Comparison of ENCODE assay signal across 10 cellular contexts in the genomic region with DNA sequence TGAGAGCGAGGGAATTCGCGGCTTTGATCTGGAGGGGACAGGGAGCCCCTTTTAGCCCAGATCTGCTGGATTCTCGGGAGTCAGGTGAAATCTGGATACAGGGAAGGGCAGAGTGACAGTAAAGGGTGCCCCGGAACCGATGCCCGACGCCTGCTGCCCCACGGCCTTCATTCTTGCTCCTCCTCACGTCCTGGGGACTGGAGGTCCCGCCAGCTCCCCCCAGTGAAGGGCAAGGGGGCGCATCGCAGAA. TPM values are rescaled to one million over a fixed set of nuclear protein-coding genes. Genes with fewer than 3 reads are reported as not detected.
DNase-seq lines count a peak whose midpoint lies in the region; ATAC-seq and TF ChIP-seq lines count a peak whose summit lies in the region.
"Had no signal": no experiment of that assay in that cellular context is flagged by ENCODE, and none has a peak within 500 bp of the region (broad histone marks: within the 10 kb centered on the region; RNA-seq: fewer than 3 reads in every experiment).

No MANE protein-coding gene starts in this region.

- no peak overlapping the region for H4K91ac ChIP-seq in IMR-90 (ENCODE audit: insufficient read depth, low read depth, low read length)

- no peak overlapping the region for H2BK120ac ChIP-seq in IMR-90 (ENCODE audit: low read depth, low read length)

- in situ Hi-C loops in IMR-90 (cut with MboI; ENCODE audit: low sequenced_read_pairs): no loop called here
- in situ Hi-C loops in KBM-7 (cut with MboI; ENCODE audit: low pct_unique_long_range_greater_than_20kb, low sequenced_read_pairs): no loop called here

- H3K36me3 ChIP-seq in BLaER1 (peaks cover under 1% of the 10 kb centered on the region; the same call in 1 of the 2 replicates), IMR-90 (ENCODE audit: control insufficient read depth, insufficient read depth, low read length) (no peaks in the 10 kb centered on the region), breast epithelium (no peaks in the 10 kb centered on the region)

- no peak overlapping the region for H3K27ac Mint-ChIP-seq in mesothelial cell of epicardium

- H3K9me1 ChIP-seq in IMR-90 (ENCODE audit: insufficient read depth, low read length): no peaks in the 10 kb centered on the region

- H3K27me3 ChIP-seq in BLaER1 (peaks cover 81% of the 10 kb centered on the region), IMR-90 (ENCODE audit: control insufficient read depth, insufficient read depth, low read length) (peaks cover 3% of the 10 kb centered on the region; the same call in 1 of the 2 replicates), breast epithelium (peaks cover 17 to 97% of the 10 kb centered on the region in 2 donors)

- H3K79me1 ChIP-seq in IMR-90 (ENCODE audit: low read depth in 1 of 2, low read length in 2 of 2): no peaks in the 10 kb centered on the region

- TF ChIP-seq RAD21 in IMR-90 (IDR thresholded peaks at IDR 0.05; ENCODE audit: low read length): no peak

- peak overlapping the region; percentile 82; the same call in 1 of the 2 replicates for H3K23ac ChIP-seq in IMR-90 (ENCODE audit: low read depth, low read length)

- no peak overlapping the region; the same call in 1 of the 2 replicates for H3K14ac ChIP-seq in IMR-90 (replicated peaks; ENCODE audit: low read depth, low read length)

- H4K20me1 ChIP-seq in BLaER1: no peaks in the 10 kb centered on the region
- peaks cover 2% of the 10 kb centered on the region for H4K20me1 ChIP-seq in IMR-90 (ENCODE audit: insufficient read depth, low read length)

- peaks cover 18% of the 10 kb centered on the region for H3K4me1 Mint-ChIP-seq in mesothelial cell of epicardium

- peak overlapping the region; percentile 13 to 20; a peak in 2 of 4 replicates for H4K8ac ChIP-seq in IMR-90 (ENCODE audit: low read depth in 2 of 2, low read length in 2 of 2)

- H3K18ac ChIP-seq in IMR-90 (ENCODE audit: low read depth, low read length): no peak overlapping the region

- H3K9me3 ChIP-seq in BLaER1: peaks cover 91% of the 10 kb centered on the region
- H3K9me3 ChIP-seq in IMR-90 (ENCODE audit: control insufficient read depth, insufficient read depth, low read length): no peaks in the 10 kb centered on the region
- no peaks in the 10 kb centered on the region for H3K9me3 ChIP-seq in breast epithelium

- no peaks in the 10 kb centered on the region for H3K9me3 Mint-ChIP-seq in mesothelial cell of epicardium

- H3K4ac ChIP-seq in IMR-90 (ENCODE audit: low read depth, low read length): no peak overlapping the region

- ATAC-seq in IMR-90 (ENCODE audit: low read depth) (no peak), HG03354 (IDR thresholded peaks at IDR 0.05; ENCODE audit: poor library complexity, severe bottlenecking, unreplicated experiment) (no peak)

- H3K4me2 ChIP-seq in BLaER1 (no peak overlapping the region), IMR-90 (ENCODE audit: low read depth, low read length) (peak overlapping the region; percentile 81)

- H2BK20ac ChIP-seq in IMR-90 (ENCODE audit: low read depth, low read length): no peak overlapping the region

- H3K4me1 ChIP-seq in BLaER1 (no peaks in the 10 kb centered on the region), IMR-90 (ENCODE audit: control insufficient read depth, insufficient read depth, low read length) (peaks cover 2% of the 10 kb centered on the region; the same call in 1 of the 2 replicates), breast epithelium (peaks cover 0 to 5% of the 10 kb centered on the region in 2 donors)

- H2AFZ ChIP-seq in IMR-90 (replicated peaks; ENCODE audit: low read length, poor library complexity): peak overlapping the region; percentile 99

- H2BK15ac ChIP-seq in IMR-90 (ENCODE audit: low read depth, low read length): no peak overlapping the region

- H3K9ac ChIP-seq in BLaER1 (no peak overlapping the region), IMR-90 (ENCODE audit: low read depth, low read length) (peak overlapping the region; percentile 55)

- TF ChIP-seq CTCF in IMR-90 (conservative IDR thresholded peaks at IDR 0.05; ENCODE audit: low read depth, low read length) (no peak), breast epithelium (IDR thresholded peaks at IDR 0.05) (no peak), mesothelial cell of epicardium (IDR thresholded peaks at IDR 0.05; ENCODE audit: unreplicated experiment) (no peak)

- WGBS in IMR-90 (ENCODE audit: extremely low coverage in 2 of 2, insufficient read length in 1 of 2), 2 experiments: 3% methylated on average over 9 of the region's 13 CpGs; no CpG with 5 or more reads in 1 of the 2 experiments

- H3K36me3 Mint-ChIP-seq in mesothelial cell of epicardium: no peaks in the 10 kb centered on the region

- peaks cover 94% of the 10 kb centered on the region for H3K27me3 Mint-ChIP-seq in mesothelial cell of epicardium (ENCODE audit: low read depth)

- TF ChIP-seq POLR2A in IMR-90 (IDR thresholded peaks at IDR 0.05; ENCODE audit: low read depth, low read length) (no peak), breast epithelium (IDR thresholded peaks at IDR 0.05) (no peak)

- dilution Hi-C loops in IMR-90 (cut with HindIII; ENCODE audit: low sequenced_read_pairs, unreplicated experiment): no loop called here

- H3K4me3 Mint-ChIP-seq in mesothelial cell of epicardium: peak overlapping the region; percentile 80

- intact Hi-C loops in IMR-90 (cut with micrococcal nuclease): loop anchor here (2.0 to 5.0 kb wide), 2 partner anchors 74 to 312 kb away; partner anchors contain the start of gene CLUAP1
- intact Hi-C loops in breast epithelium (cut with DNase I; ENCODE audit: low total_unique reads): no loop called here

- no TSS peak for BruUV-seq in IMR-90 (replicated peaks; lab: Mats Ljungman, UMichigan)

- POLR2A ChIA-PET in IMR-90 (lab: Charles Lee; ENCODE audit: unreplicated experiment): interaction anchor here (0.5 kb wide), 1 partner anchor 112 kb away, joined by 3 read pairs; no protein-coding TSS in a partner anchor

- CTCF ChIA-PET in IMR-90 (lab: Yijun Ruan, JAX): no interaction called here

- H3K4me3 ChIP-seq in BLaER1: peak overlapping the region; percentile 31; the same call in 1 of the 2 replicates
- H3K4me3 ChIP-seq in IMR-90 (ENCODE audit: insufficient read depth, low read depth, low read length): peak overlapping the region; percentile 58
- H3K4me3 ChIP-seq in breast epithelium: peak overlapping the region in 2 of 3 donors; percentile 8 to 50

- H2AK9ac ChIP-seq in IMR-90 (replicated peaks; ENCODE audit: low read depth, low read length, poor library complexity): peak overlapping the region; percentile 44

- H2BK5ac ChIP-seq in IMR-90 (ENCODE audit: low read depth, low read length, poor library complexity, severe bottlenecking): no peak overlapping the region

- no peak overlapping the region for H3K27ac ChIP-seq in BLaER1
- no peak overlapping the region; the same call in 1 of the 2 replicates for H3K27ac ChIP-seq in IMR-90 (ENCODE audit: insufficient read depth, low read length)
- H3K27ac ChIP-seq in breast epithelium: no peak overlapping the region

- H4K5ac ChIP-seq in IMR-90 (ENCODE audit: low read depth, low read length): no peak overlapping the region

- DNase-seq in IMR-90 (no peak), breast epithelium (ENCODE audit: low spot score in 2 of 2) (no peak), mesothelial cell of epicardium (ENCODE audit: low spot score in 2 of 2, unreplicated experiment in 2 of 2) (no peak), NCI-H2227 treated with DMSO at 0.1 percent for 48 hours (lab: John Stamatoyannopoulos, UW) (no peak), NCI-H128 (lab: John Stamatoyannopoulos, UW; ENCODE audit: unreplicated experiment) (no peak), KBM-7 (no peak)
- DNase-seq: NCI-H187 had no signal

- no peak overlapping the region for H2AK5ac ChIP-seq in IMR-90 (ENCODE audit: low read depth, low read length)

- H3K56ac ChIP-seq in IMR-90 (ENCODE audit: extremely low read depth, insufficient read depth, low read length): no peak overlapping the region

TF ChIP-seq in IMR-90, 13 proteins besides CTCF, POLR2A, EP300 and RAD21 (continues in another document):
- TF ChIP-seq SMC3 (IDR thresholded peaks at IDR 0.05; ENCODE audit: low read depth, low read length): no peak
- no peak for TF ChIP-seq CHD1 (IDR thresholded peaks at IDR 0.05; ENCODE audit: low read depth, low read length)
- TF ChIP-seq RCOR1 (IDR thresholded peaks at IDR 0.05; ENCODE audit: insufficient replicate concordance, low read length): no peak
- no peak for TF ChIP-seq BHLHE40 (IDR thresholded peaks at IDR 0.05; ENCODE audit: low read depth, low read length)
- TF ChIP-seq RFX5 (IDR thresholded peaks at IDR 0.05; ENCODE audit: low read depth, low read length): no peak
- TF ChIP-seq CEBPB (IDR thresholded peaks at IDR 0.05; ENCODE audit: low read depth, low read length): no peak
- TF ChIP-seq MAZ (IDR thresholded peaks at IDR 0.05; ENCODE audit: borderline replicate concordance, low read depth, low read length): no peak
- TF ChIP-seq USF2 (IDR thresholded peaks at IDR 0.05; ENCODE audit: low read depth, low read length): no peak

RNA-seq across cellular contexts. Expression of gene OR1F1, which starts 0.6 kb away (rescaled TPM):
- total RNA-seq in IMR-90 (2012; rRNA removed) (not detected in 2 replicates), breast epithelium (not detected), mesothelial cell of epicardium (not detected in 3 replicates)
- 0.12 and 0.27 TPM in 2 replicates for polyA plus RNA-seq in IMR-90 (2012; rRNA removed)
- 0.18 TPM in 1 of 2 replicates, not detected in the other for polyA plus RNA-seq in IMR-90 (2012; cell fraction: cytosol; rRNA removed)
- polyA plus RNA-seq in IMR-90 (2012; cell fraction: nucleus; rRNA removed; ENCODE audit: low replicate concordance): 0.29 and 0.42 TPM in 2 replicates
- total RNA-seq: glomerular endothelial cell had no signal

RNA-seq across cellular contexts. Expression of gene ZNF200, which starts 46.4 kb away (rescaled TPM):
- total RNA-seq in IMR-90 (2012; rRNA removed) (7.5 and 8.3 TPM in 2 replicates), breast epithelium (10 to 100 TPM in 1 of 3 donors, 1 to 10 TPM in 2; 3.5 to 11.1 (median 9.2) TPM), mesothelial cell of epicardium (8.0 to 8.6 TPM (median 8.3 TPM) in 3 replicates)
- polyA plus RNA-seq in IMR-90 (2012; rRNA removed): 2.8 and 3.7 TPM in 2 replicates
- polyA plus RNA-seq in IMR-90 (2012; cell fraction: cytosol; rRNA removed): 1.3 and 1.5 TPM in 2 replicates
- polyA plus RNA-seq in IMR-90 (2012; cell fraction: nucleus; rRNA removed; ENCODE audit: low replicate concordance): 3.0 and 5.3 TPM in 2 replicates

RNA-seq across cellular contexts. Expression of gene ZNF213, which starts 53.8 kb away (rescaled TPM):
- total RNA-seq in IMR-90 (2012; rRNA removed) (0.56 and 0.72 TPM in 2 replicates), breast epithelium (1 to 10 TPM; 4.0 to 5.6 (median 5.6) TPM), mesothelial cell of epicardium (12.2 to 13.4 TPM (median 12.7 TPM) in 3 replicates)
- 4.0 and 4.1 TPM in 2 replicates for polyA plus RNA-seq in IMR-90 (2012; rRNA removed)
- 2.3 and 4.0 TPM in 2 replicates for polyA plus RNA-seq in IMR-90 (2012; cell fraction: cytosol; rRNA removed)
- polyA plus RNA-seq in IMR-90 (2012; cell fraction: nucleus; rRNA removed; ENCODE audit: low replicate concordance): 1.7 and 4.7 TPM in 2 replicates
